ENCODE assay signal across 9 cellular contexts in the genomic region with DNA sequence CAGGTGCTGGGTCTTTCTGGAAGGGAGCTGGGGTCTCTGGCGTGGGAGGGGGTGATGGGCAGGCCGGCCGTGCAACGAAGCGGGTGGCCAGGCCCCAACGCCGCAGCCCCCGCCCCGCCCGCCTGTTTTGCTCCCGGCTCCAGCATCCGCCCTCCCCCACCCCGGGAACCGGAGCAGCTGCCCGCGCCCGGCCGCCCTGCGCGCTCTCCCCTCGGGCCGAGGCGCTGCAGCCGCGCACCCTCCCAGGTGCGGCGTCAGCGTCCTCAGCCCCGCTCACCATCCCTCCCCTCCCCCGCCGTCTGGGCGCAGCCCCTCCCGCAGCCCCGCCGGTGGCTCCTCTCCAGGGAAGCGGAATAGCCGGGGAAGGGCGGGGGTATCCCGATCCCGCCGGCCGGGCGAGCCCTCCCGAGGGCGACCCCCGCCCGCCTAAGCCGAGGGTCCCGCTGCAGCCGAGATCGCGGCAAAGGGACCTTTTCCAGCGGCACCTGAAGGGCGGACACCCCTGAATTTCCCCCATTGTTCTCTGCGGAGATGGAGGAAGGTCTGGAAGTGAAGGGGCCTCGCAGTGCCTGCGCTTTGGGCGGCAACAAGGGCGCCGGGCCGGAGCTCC. TPM values are rescaled to one million over a fixed set of nuclear protein-coding genes. Genes with fewer than 3 reads are reported as not detected.
DNase-seq lines count a peak whose midpoint lies in the region; ATAC-seq, FAIRE-seq and TF ChIP-seq lines count a peak whose summit lies in the region.
"Had no signal": no experiment of that assay in that cellular context is flagged by ENCODE, and none has a peak within 500 bp of the region (broad histone marks: within the 10 kb centered on the region; RNA-seq: fewer than 3 reads in every experiment).

No MANE protein-coding gene starts in this region.

- no peak overlapping the region for H3T11ph ChIP-seq in H9 (ENCODE audit: low read length)

- H3K14ac ChIP-seq in H9 (ENCODE audit: insufficient read depth, low read length), result peak overlapping the region; percentile 87

- no peak overlapping the region for H3K23ac ChIP-seq in H9 (ENCODE audit: insufficient read length, low read depth, low read length)

- H3K36me3 ChIP-seq in A673 (ENCODE audit: insufficient read depth, low read length, poor library complexity, severe bottlenecking) (no peaks in the 10 kb centered on the region), ectodermal cell (ENCODE audit: control insufficient read depth, insufficient read depth, low read length) (no peaks in the 10 kb centered on the region)

- no peak overlapping the region for H4K8ac ChIP-seq in H9 (replicated peaks; ENCODE audit: insufficient read length, low read depth, low read length)

- intact Hi-C loops in A673 (cut with micrococcal nuclease; ENCODE audit: unreplicated experiment), result no loop called here

- H3K27ac Mint-ChIP-seq in H9 (no peak overlapping the region), nephron progenitor cell (no peak overlapping the region)

- peak overlapping the region; percentile 27 for H3K18ac ChIP-seq in H9 (ENCODE audit: insufficient read length, low read depth, low read length)

- H3K4me1 ChIP-seq in A673 (ENCODE audit: insufficient read depth, low read length, poor library complexity, severe bottlenecking) (peaks cover 16% of the 10 kb centered on the region), H9 (ENCODE audit: insufficient read depth, low read length) (no peaks in the 10 kb centered on the region; the same call in 1 of the 2 replicates), ectodermal cell (ENCODE audit: control insufficient read depth, insufficient read depth, low read length) (peaks cover 16% of the 10 kb centered on the region)

- FAIRE-seq in urothelium cell line (lab: Jason Lieb, UNC), result no peak

- peaks cover 23 to 32% (median 24%) of the 10 kb centered on the region in 3 experiments for H3K36me3 Mint-ChIP-seq in H9 (ENCODE audit: insufficient read depth in 1 of 3, low read depth in 3 of 3)
- H3K36me3 Mint-ChIP-seq in nephron progenitor cell (ENCODE audit: low read depth), result no peaks in the 10 kb centered on the region

- peak overlapping the region; percentile 86 for H3K4me3 ChIP-seq in A673 (ENCODE audit: low read depth, low read length, poor library complexity, severe bottlenecking)
- peak overlapping the region; percentile 54 for H3K4me3 ChIP-seq in ectodermal cell (ENCODE audit: insufficient read depth, low read depth, low read length)

- H3K27me3 ChIP-seq in A673 (replicated peaks; ENCODE audit: insufficient read depth, low read depth, low read length, poor library complexity) (peaks cover 14% of the 10 kb centered on the region), H9 (ENCODE audit: insufficient read depth, low read length) (no peaks in the 10 kb centered on the region), ectodermal cell (ENCODE audit: control insufficient read depth, insufficient read depth, low read length, poor library complexity, severe bottlenecking) (peaks cover 61% of the 10 kb centered on the region)

- H3K4ac ChIP-seq in H9 (ENCODE audit: low read depth, low read length), result no peak overlapping the region; the same call in 1 of the 2 replicates

- ATAC-seq in GM19035 (IDR thresholded peaks at IDR 0.05; ENCODE audit: unreplicated experiment), result no peak

- peak overlapping the region; percentile 71 to 84 for H3K4me3 Mint-ChIP-seq in H9
- peak overlapping the region; percentile 72 for H3K4me3 Mint-ChIP-seq in nephron progenitor cell

- peaks cover 42% of the 10 kb centered on the region for H3K79me2 ChIP-seq in H9 (ENCODE audit: insufficient read depth, low read length)

- no peak overlapping the region for H2BK5ac ChIP-seq in H9 (ENCODE audit: insufficient read length, low read length)

- H4K91ac ChIP-seq in H9 (ENCODE audit: insufficient read length, low read depth, low read length), result no peak overlapping the region

- H3K4me1 Mint-ChIP-seq in H9 (peaks cover 13 to 37% of the 10 kb centered on the region in 2 experiments), nephron progenitor cell (peaks cover 5% of the 10 kb centered on the region)

- no peak overlapping the region for H2BK15ac ChIP-seq in H9 (ENCODE audit: low read depth, low read length)

- no CpG with 5 or more reads among the region's 61 CpGs for WGBS in H9 (ENCODE audit: extremely low coverage, insufficient read length, low lambda C conversion rate)
- 0% methylated on average over 59 to 61 of the region's 61 CpGs for WGBS in ectodermal cell, 2 experiments

- H3K23me2 ChIP-seq in H9 (ENCODE audit: insufficient read length, low read depth, low read length, poor library complexity, severe bottlenecking), result peaks cover 15% of the 10 kb centered on the region

- no peak overlapping the region for H3K56ac ChIP-seq in H9 (ENCODE audit: insufficient read length, low read depth, low read length)

- no peak for DNase-seq in A673 (ENCODE audit: low spot score)
- no peak for DNase-seq in H9
- DNase-seq in nephron progenitor cell, result peak; percentile 60
- no peak for DNase-seq in Kasumi-1 (lab: John Stamatoyannopoulos, UW)
- no peak for DNase-seq in urothelium cell line (ENCODE audit: low spot score)
- DNase-seq in NCI-H128 (lab: John Stamatoyannopoulos, UW; ENCODE audit: unreplicated experiment), result no peak

- H3K27me3 Mint-ChIP-seq in H9 (ENCODE audit: low read depth) (peaks cover 34% of the 10 kb centered on the region), nephron progenitor cell (ENCODE audit: low read depth, poor library complexity) (peaks cover 71% of the 10 kb centered on the region)

- no peak overlapping the region for H2BK12ac ChIP-seq in H9 (ENCODE audit: insufficient read length, low read depth, low read length)

- H3K27ac ChIP-seq in A673 (ENCODE audit: low read depth, low read length, poor library complexity, severe bottlenecking) (peak overlapping the region; percentile 78), H9 (ENCODE audit: insufficient read length, low read depth, low read length) (no peak overlapping the region), ectodermal cell (ENCODE audit: insufficient read depth, low read depth, low read length, poor library complexity, severe bottlenecking) (no peak overlapping the region)

- peaks cover 3% of the 10 kb centered on the region for H4K20me1 ChIP-seq in H9 (ENCODE audit: control insufficient read depth, insufficient read depth, insufficient read length)

- H3K9me3 ChIP-seq in A673 (ENCODE audit: low read depth, low read length, poor library complexity, severe bottlenecking) (peaks cover 1% of the 10 kb centered on the region), H9 (ENCODE audit: control insufficient read depth, low read depth, low read length) (no peaks in the 10 kb centered on the region), ectodermal cell (ENCODE audit: control insufficient read depth, low read length) (no peaks in the 10 kb centered on the region)

- no peak overlapping the region for H2AFZ ChIP-seq in H9 (ENCODE audit: low read length)

- H3K9me3 Mint-ChIP-seq in H9 (peaks cover 6 to 12% of the 10 kb centered on the region in 2 experiments; a peak in 4 of 5 replicates), nephron progenitor cell (peaks cover 23% of the 10 kb centered on the region)

- H2AK5ac ChIP-seq in H9 (ENCODE audit: insufficient read length, low read length), result no peak overlapping the region

- H4K5ac ChIP-seq in H9 (ENCODE audit: insufficient read length, low read depth, low read length), result no peak overlapping the region

- H3K79me1 ChIP-seq in H9 (ENCODE audit: insufficient read depth, low read depth, low read length, poor library complexity, severe bottlenecking), result peaks cover 5% of the 10 kb centered on the region

- H3K4me2 ChIP-seq in H9 (ENCODE audit: insufficient read depth, insufficient read length, low read length), result peak overlapping the region; percentile 70

- TF ChIP-seq CTCF in A673 (conservative IDR thresholded peaks at IDR 0.05; ENCODE audit: low read depth, low read length) (no peak), H9 (conservative IDR thresholded peaks at IDR 0.05) (no peak), nephron progenitor cell (IDR thresholded peaks at IDR 0.05) (no peak)

- no TSS peak for BruUV-seq in A673 (replicated peaks; lab: Mats Ljungman, UMichigan)

- no peak overlapping the region for H2BK20ac ChIP-seq in H9 (ENCODE audit: low read depth, low read length, poor library complexity, severe bottlenecking)

- no peak overlapping the region for H2BK120ac ChIP-seq in H9 (ENCODE audit: low read depth, low read length, poor library complexity, severe bottlenecking)

- CTCF ChIA-PET in A673 (lab: Charles Lee), result interaction anchor here (0.6 kb wide), 1 partner anchor 61 kb away, joined by 21 read pairs; no protein-coding TSS in a partner anchor

- peak overlapping the region; percentile 68 for H3K9ac ChIP-seq in H9 (ENCODE audit: extremely low read depth, insufficient read length, low read length)

- POLR2A ChIA-PET in A673 (lab: Charles Lee; ENCODE audit: low non-redundant PET), result interaction anchor here (0.6 kb wide), 1 partner anchor 18 kb away, joined by 8 read pairs; no protein-coding TSS in a partner anchor

RNA-seq across cellular contexts. Expression of a gene that starts 0.5 kb away (rescaled TPM):
- total RNA-seq in A673 (2021) (301 and 330 TPM in 2 replicates), H9 (2021) (188 and 204 TPM in 2 replicates)
- polyA plus RNA-seq in ectodermal cell (2013, experiment 1 of 4), result 30.7 TPM
- 38.8 TPM for polyA plus RNA-seq in ectodermal cell (2013, experiment 2 of 4)
- polyA plus RNA-seq in ectodermal cell (2013, experiment 3 of 4), result 15.4 TPM
- polyA plus RNA-seq in ectodermal cell (2013, experiment 4 of 4), result 17.8 TPM

RNA-seq across cellular contexts. Expression of a gene that starts 49.1 kb away (rescaled TPM):
- not detected in 2 replicates for total RNA-seq in A673 (2021)
- not detected in 2 replicates for total RNA-seq in H9 (2021)
- polyA plus RNA-seq in ectodermal cell (2013, experiment 1 of 4), result not detected
- polyA plus RNA-seq in ectodermal cell (2013, experiment 2 of 4), result not detected
- not detected for polyA plus RNA-seq in ectodermal cell (2013, experiment 3 of 4)
- polyA plus RNA-seq in ectodermal cell (2013, experiment 4 of 4), result not detected
- total RNA-seq: renal cortical epithelial cell had no signal
